ENCODE assay signal across 1 cellular context in genomic region chr16:11666108-11667055, GRCh38.
A peak's percentile ranks its signal among the peaks of the same experiment; 100 is the strongest.
TF ChIP-seq lines count a peak whose summit lies in the region.

No MANE protein-coding gene starts in this region.

TF ChIP-seq in HepG2, 621 proteins besides CTCF, POLR2A, EP300 and RAD21 (continued from another document):
- TF ChIP-seq UBTF (CRISPR knock-in tag; IDR thresholded peaks at IDR 0.05) (0 out of 2 replicates have a peak, but pooled peaks have one; percentile 19), SOX6 (IDR thresholded peaks at IDR 0.05) (no peak), SOX6 (CRISPR knock-in tag; IDR thresholded peaks at IDR 0.05) (no peak), SAP130 (CRISPR knock-in tag; IDR thresholded peaks at IDR 0.05; ENCODE audit: low read depth) (no peak), SIX4 (CRISPR knock-in tag; IDR thresholded peaks at IDR 0.05) (no peak), ZNF3 (CRISPR knock-in tag; IDR thresholded peaks at IDR 0.05) (peak; percentile 91), SIN3B (IDR thresholded peaks at IDR 0.05; ENCODE audit: low read length) (no peak), MBNL3 (CRISPR knock-in tag; conservative IDR thresholded peaks at IDR 0.05) (no peak), RELA (CRISPR knock-in tag; IDR thresholded peaks at IDR 0.05) (no peak), HNF4A (CRISPR knock-in tag; IDR thresholded peaks at IDR 0.05) (peak; percentile 23; the same call in 1 of the 2 replicates), ZNF761 (CRISPR knock-in tag; conservative IDR thresholded peaks at IDR 0.05) (no peak), HIC2 (CRISPR knock-in tag; IDR thresholded peaks at IDR 0.05; ENCODE audit: low read depth) (no peak), RNF219 (CRISPR knock-in tag; IDR thresholded peaks at IDR 0.05) (no peak), ZNF639 (CRISPR knock-in tag; conservative IDR thresholded peaks at IDR 0.05) (no peak), ZNF609 (CRISPR knock-in tag; IDR thresholded peaks at IDR 0.05; ENCODE audit: borderline replicate concordance) (no peak), MTF1 (CRISPR knock-in tag; IDR thresholded peaks at IDR 0.05) (no peak), GABPB1 (CRISPR knock-in tag; IDR thresholded peaks at IDR 0.05) (no peak), NR2F2 (IDR thresholded peaks at IDR 0.05; ENCODE audit: borderline replicate concordance, low read depth) (no peak), SP4 (CRISPR knock-in tag; IDR thresholded peaks at IDR 0.05) (0 out of 2 replicates have a peak, but pooled peaks have one; percentile 15), FOXA1 (IDR thresholded peaks at IDR 0.05) (no peak), FOXA1 (CRISPR knock-in tag; IDR thresholded peaks at IDR 0.05) (no peak), PHB2 (IDR thresholded peaks at IDR 0.05; ENCODE audit: partially characterized antibody) (no peak), LBX2 (CRISPR knock-in tag; IDR thresholded peaks at IDR 0.05; ENCODE audit: borderline replicate concordance) (no peak), DNMT1 (CRISPR knock-in tag; IDR thresholded peaks at IDR 0.05) (no peak), TCF7L2 (IDR thresholded peaks at IDR 0.05; ENCODE audit: low read depth, low read length) (no peak), ZXDC (CRISPR knock-in tag; IDR thresholded peaks at IDR 0.05) (no peak), SNRNP70 (IDR thresholded peaks at IDR 0.05; ENCODE audit: low read depth, low read length) (no peak), ZNF230 (CRISPR knock-in tag; IDR thresholded peaks at IDR 0.05) (0 out of 2 replicates have a peak, but pooled peaks have one; percentile 25), ZNF770 (CRISPR knock-in tag; IDR thresholded peaks at IDR 0.05) (peak; percentile 93), PCBP2 (optimal IDR thresholded peaks at IDR 0.05; ENCODE audit: low read depth, low read length, poor library complexity, severe bottlenecking) (no peak), ZNF30 (CRISPR knock-in tag; IDR thresholded peaks at IDR 0.05) (no peak)
TF ChIP-seq in HepG2: peak in this region for 8.
